ENCODE assay signal across 20 cellular contexts in genomic region chr11:113275602-113276001, GRCh38. TPM values are rescaled to one million over a fixed set of nuclear protein-coding genes. Genes with fewer than 3 reads are reported as not detected.
A peak's percentile ranks its signal among the peaks of the same experiment; 100 is the strongest.
DNase-seq lines count a peak whose midpoint lies in the region; ATAC-seq, FAIRE-seq and TF ChIP-seq lines count a peak whose summit lies in the region.
"Had no signal": no experiment of that assay in that cellular context is flagged by ENCODE, and none has a peak within 500 bp of the region (broad histone marks: within the 10 kb centered on the region; RNA-seq: fewer than 3 reads in every experiment).

No MANE protein-coding gene starts in this region.

- TF ChIP-seq EP300 in K562 (IDR thresholded peaks at IDR 0.05; ENCODE audit: low read length), result no peak

- in situ Hi-C loops in K562 (cut with MboI), result no loop called here

- intact Hi-C loops in K562 (cut with micrococcal nuclease), result no loop called here

- CTCF ChIA-PET in K562 (lab: Yijun Ruan, JAX; ENCODE audit: low intra/inter-chr PET ratio), result no interaction called here

- H3K9me3 ChIP-seq in BLaER1 treated with 17β-estradiol and CSF1 and Interleukin-3, amounts not matched to agents 10 nM and 100 nM (replicated peaks in 1 of 11), result no peaks in the 10 kb centered on the region
- H3K9me3 ChIP-seq in K562 (replicated peaks; ENCODE audit: control insufficient read depth, insufficient read depth, low read depth, low read length), result no peaks in the 10 kb centered on the region
- H3K9me3 ChIP-seq: A549 had no signal

- H3K4me1 ChIP-seq in BLaER1 treated with 17β-estradiol and CSF1 and Interleukin-3, amounts not matched to agents 10 nM and 100 nM, result peaks cover 8 to 33% (median 28%) of the 10 kb centered on the region in 10 experiments; a peak in 17 of 20 replicates
- H3K4me1 ChIP-seq in K562 (replicated peaks in 1 of 2; ENCODE audit: control insufficient read depth in 2 of 2, insufficient read depth in 2 of 2, low read length in 2 of 2), result no peaks in the 10 kb centered on the region
- H3K4me1 ChIP-seq: A549 had no signal

- peak overlapping the region; percentile 50 to 74 (median 71) for H3K4me2 ChIP-seq in BLaER1 treated with 17β-estradiol and CSF1 and Interleukin-3, amounts not matched to agents 10 nM and 100 nM
- H3K4me2 ChIP-seq in K562 (ENCODE audit: insufficient read depth, low read length), result no peak overlapping the region
- H3K4me2 ChIP-seq: A549 had no signal

- no peaks in the 10 kb centered on the region for H3K27me3 ChIP-seq in BLaER1 treated with 17β-estradiol and CSF1 and Interleukin-3, amounts not matched to agents 10 nM and 100 nM
- H3K27me3 ChIP-seq in K562 (ENCODE audit: control insufficient read depth in 2 of 2, insufficient read depth in 2 of 2, low read length in 2 of 2), result peaks cover 36 to 52% of the 10 kb centered on the region in 2 experiments

- H3K36me3 ChIP-seq in BLaER1 treated with 17β-estradiol and CSF1 and Interleukin-3, amounts not matched to agents 10 nM and 100 nM, result no peaks in the 10 kb centered on the region
- H3K36me3 ChIP-seq in K562 (ENCODE audit: control insufficient read depth, insufficient read depth, low read length), result no peaks in the 10 kb centered on the region

- 0% methylated on average over 7 of the region's 7 CpGs for WGBS in K562 (ENCODE audit: insufficient coverage, low coverage, missing lambda C conversion rate)

- H4K20me1 ChIP-seq in BLaER1 treated with 17β-estradiol and CSF1 and Interleukin-3, amounts not matched to agents 10 nM and 100 nM, result no peaks in the 10 kb centered on the region
- H4K20me1 ChIP-seq in K562 (replicated peaks; ENCODE audit: control insufficient read depth, insufficient read depth, low read length), result no peaks in the 10 kb centered on the region

- TF ChIP-seq RAD21 in K562 (CRISPR knock-in tag; conservative IDR thresholded peaks at IDR 0.05 in 1 of 2, IDR thresholded peaks at IDR 0.05 in 1 of 2), result no peak

- peak overlapping the region in 6 of 11 experiments; percentile 39 to 64 (median 48); a peak in 1 of 22 replicates for H3K9ac ChIP-seq in BLaER1 treated with 17β-estradiol and CSF1 and Interleukin-3, amounts not matched to agents 10 nM and 100 nM
- no peak overlapping the region for H3K9ac ChIP-seq in K562 (ENCODE audit: insufficient read depth in 1 of 2, low read depth in 2 of 2, low read length in 2 of 2)

- no TSS peak for BruUV-seq in K562 (replicated peaks; lab: Mats Ljungman, UMichigan)

- ATAC-seq in K562, result no peak
- peak; percentile 59 for ATAC-seq in left lobe of liver
- ATAC-seq in GM21367 (IDR thresholded peaks at IDR 0.05; ENCODE audit: unreplicated experiment), result no peak
- ATAC-seq in HG03196 (IDR thresholded peaks at IDR 0.05; ENCODE audit: unreplicated experiment), result no peak
- ATAC-seq: A549 had no signal

- no peak for FAIRE-seq in K562 (lab: Jason Lieb, UNC)
- FAIRE-seq: A549, GM12892, GM18507, HTR-8/SVneo had no signal

- POLR2A ChIA-PET in K562 (lab: Yijun Ruan, JAX), result no interaction called here

- peak overlapping the region in 2 of 10 experiments; percentile 46 to 53; a peak in 5 of 20 replicates for H3K4me3 ChIP-seq in BLaER1 treated with 17β-estradiol and CSF1 and Interleukin-3, amounts not matched to agents 10 nM and 100 nM
- no peak overlapping the region for H3K4me3 ChIP-seq in K562
- H3K4me3 ChIP-seq: A549 had no signal

- no peaks in the 10 kb centered on the region for H3K9me1 ChIP-seq in K562 (ENCODE audit: control insufficient read depth, insufficient read depth, low read length)

- no peak for TF ChIP-seq CTCF in K562 (IDR thresholded peaks at IDR 0.05 in 2 of 3, conservative IDR thresholded peaks at IDR 0.05 in 1 of 3; ENCODE audit: insufficient read depth in 2 of 3, low read depth in 1 of 3, low read length in 3 of 3)

- DNase-seq in K562 (ENCODE audit: extremely low read depth in 1 of 4, low spot score in 3 of 4) (no peak), left lobe of liver (ENCODE audit: low spot score) (no peak)
- no peak for DNase-seq in stimulated activated CD4-positive, alpha-beta T cell treated with anti-CD3 and anti-CD28 coated beads, Interleukin-1b, Interleukin-23, amount 100 ng/mL, for 48 hours
- DNase-seq: CD4-positive, alpha-beta T cell; DMS153; DMS79; GDM1; GOT3; H7; HFFc6; KG1 had no signal

- no peak for TF ChIP-seq POLR2A in K562 (conservative IDR thresholded peaks at IDR 0.05)

- H3K27ac ChIP-seq in BLaER1 treated with 17β-estradiol and CSF1 and Interleukin-3, amounts not matched to agents 10 nM and 100 nM, result peak overlapping the region in 9 of 11 experiments; percentile 9 to 65 (median 42); a peak in 9 of 22 replicates
- H3K27ac ChIP-seq in K562 (ENCODE audit: extremely low read depth, low read depth, low read length) (no peak overlapping the region), cingulate gyrus (ENCODE audit: low read depth, low read length) (peak overlapping the region; percentile 69)
- H3K27ac ChIP-seq: A549, C4-2B had no signal

- 0 out of 2 replicates have a peak overlapping the region, but pooled peaks have one; percentile 68 for H2AFZ ChIP-seq in K562 (ENCODE audit: low read depth, low read length)

- H3K79me2 ChIP-seq in K562 (ENCODE audit: control insufficient read depth, insufficient read depth, low read length), result no peaks in the 10 kb centered on the region

TF ChIP-seq in K562, 482 proteins besides CTCF, POLR2A, EP300 and RAD21 (continues in another document):
- TF ChIP-seq CREB5 (CRISPR knock-in tag; IDR thresholded peaks at IDR 0.05), result no peak
- TF ChIP-seq BMI1 (IDR thresholded peaks at IDR 0.05; ENCODE audit: low read length), result no peak
- TF ChIP-seq SAFB (IDR thresholded peaks at IDR 0.05; ENCODE audit: borderline replicate concordance, low read depth, low read length), result no peak
- no peak for TF ChIP-seq HEY1 (CRISPR knock-in tag; IDR thresholded peaks at IDR 0.05; ENCODE audit: borderline replicate concordance)
- no peak for TF ChIP-seq GTF2B (IDR thresholded peaks at IDR 0.05; ENCODE audit: extremely low read depth, insufficient read length)
- TF ChIP-seq POLR2H (tag; IDR thresholded peaks at IDR 0.05; ENCODE audit: low read depth), result no peak
- TF ChIP-seq, protein P1, sequence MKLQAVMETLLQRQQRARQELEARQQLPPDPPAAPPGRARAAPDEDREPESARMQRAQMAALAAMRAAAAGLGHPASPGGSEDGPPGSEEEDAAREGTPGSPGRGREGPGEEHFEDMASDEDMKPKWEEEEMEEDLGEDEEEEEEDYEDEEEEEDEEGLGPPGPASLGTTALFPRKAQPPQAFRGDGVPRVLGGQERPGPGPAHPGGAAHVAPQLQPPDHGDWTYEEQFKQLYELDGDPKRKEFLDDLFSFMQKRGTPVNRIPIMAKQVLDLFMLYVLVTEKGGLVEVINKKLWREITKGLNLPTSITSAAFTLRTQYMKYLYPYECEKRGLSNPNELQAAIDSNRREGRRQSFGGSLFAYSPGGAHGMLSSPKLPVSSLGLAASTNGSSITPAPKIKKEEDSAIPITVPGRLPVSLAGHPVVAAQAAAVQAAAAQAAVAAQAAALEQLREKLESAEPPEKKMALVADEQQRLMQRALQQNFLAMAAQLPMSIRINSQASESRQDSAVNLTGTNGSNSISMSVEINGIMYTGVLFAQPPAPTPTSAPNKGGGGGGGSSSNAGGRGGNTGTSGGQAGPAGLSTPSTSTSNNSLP (IDR thresholded peaks at IDR 0.05; ENCODE audit: borderline replicate concordance, low read depth, low read length), result no peak

RNA-seq across cellular contexts. Expression of gene TTC12, which starts 38.8 kb away (rescaled TPM):
- 28.3 and 44.1 TPM in 2 replicates for total RNA-seq in K562 (2011; cell fraction: chromatin; rRNA removed; ENCODE audit: low replicate concordance)
- 12.5 and 15.3 TPM in 2 replicates for total RNA-seq in K562 (2011; cell fraction: nucleolus; rRNA removed)
- 13.1 and 21.4 TPM in 2 replicates for total RNA-seq in K562 (2011; cell fraction: nucleoplasm; rRNA removed)
- total RNA-seq in K562 (2014; rRNA removed), result 10.0 and 18.9 TPM in 2 replicates
- 15.1 and 15.3 TPM in 2 replicates for total RNA-seq in K562 (2014; rRNA removed; fragmentation: Illumina TruSeq; extraction: Trizol)
- 16.0 and 18.9 TPM in 2 replicates for total RNA-seq in K562 (2015; rRNA removed; fragmentation: Illumina TruSeq; extraction: Trizol)
- total RNA-seq in K562 (2021), result 8.4 and 8.5 TPM in 2 replicates
- 10.2 and 13.4 TPM in 2 replicates for polyA plus RNA-seq in K562 (2011; rRNA removed)
- 4.3 and 4.8 TPM in 2 replicates for polyA plus RNA-seq in K562 (2011; cell fraction: cytosol; rRNA removed)
- polyA plus RNA-seq in K562 (2011; cell fraction: nucleus; rRNA removed), result 37.7 and 40.7 TPM in 2 replicates
- polyA plus RNA-seq in K562 (2012), result 7.1 and 9.9 TPM in 2 replicates
- 12.1 and 14.0 TPM in 2 replicates for polyA plus RNA-seq in K562 (2014; fragmentation: Illumina TruSeq; extraction: Trizol)
- polyA plus RNA-seq in K562 (2014; fragmentation: Nextera tagmentation; extraction: Ambion mirVana), result 1 to 10 TPM; 5.1 to 9.1 TPM
- polyA plus RNA-seq in K562 (2014; rRNA removed), result 9.4 and 19.9 TPM in 2 replicates
- polyA minus RNA-seq in K562 (2011; rRNA and poly(A)+ RNA removed), result 13.0 and 20.5 TPM in 2 replicates
- 2.5 and 7.3 TPM in 2 replicates for polyA minus RNA-seq in K562 (2011; cell fraction: cytosol; rRNA and poly(A)+ RNA removed)
- 26.5 and 41.2 TPM in 2 replicates for polyA minus RNA-seq in K562 (2011; cell fraction: nucleus; rRNA and poly(A)+ RNA removed)
- 5.8 TPM for total RNA-seq in left lobe of liver

Comparison
In these comparisons a context has a peak if more than half of its experiments do, and no peak if none do; other contexts are left out.
1. H3K9ac ChIP-seq: peak in BLaER1 treated with 17β-estradiol and CSF1 and Interleukin-3, amounts not matched to agents 10 nM and 100 nM (6 of 11); none in K562 (0 of 2).